In genomic region chr3:15314276-15314675, GRCh38 we compare ENCODE assay signal across 12 cellular contexts. TPM values are rescaled to one million over a fixed set of nuclear protein-coding genes. Genes with fewer than 3 reads are reported as not detected.
DNase-seq lines count a peak whose midpoint lies in the region; ATAC-seq and TF ChIP-seq lines count a peak whose summit lies in the region.
"Had no signal": no experiment of that assay in that cellular context is flagged by ENCODE, and none has a peak within 500 bp of the region (broad histone marks: within the 10 kb centered on the region; RNA-seq: fewer than 3 reads in every experiment).

No MANE protein-coding gene starts in this region.

- peaks cover 60 to 93% (median 79%) of the 10 kb centered on the region in 4 donors for H3K4me1 Mint-ChIP-seq in CD4-positive, alpha-beta memory T cell
- peaks cover 90% of the 10 kb centered on the region for H3K4me1 Mint-ChIP-seq in activated B cell treated with CpG ODN at 0.5 μM for 24 hours
- H3K4me1 Mint-ChIP-seq in stimulated activated naive B cell treated with anti-CD40 and anti-IgM and Interleukin-4, amounts not matched to agents 10 μg/mL and 1 μg/mL and 100 μg/mL, for 72 hours: peaks cover 41 to 65% of the 10 kb centered on the region in 2 donors

- H3K9me3 Mint-ChIP-seq in CD4-positive, alpha-beta memory T cell: no peaks in the 10 kb centered on the region
- no peaks in the 10 kb centered on the region for H3K9me3 Mint-ChIP-seq in activated B cell treated with CpG ODN at 0.5 μM for 24 hours
- no peaks in the 10 kb centered on the region for H3K9me3 Mint-ChIP-seq in stimulated activated naive B cell treated with anti-CD40 and anti-IgM and Interleukin-4, amounts not matched to agents 10 μg/mL and 1 μg/mL and 100 μg/mL, for 72 hours

- H3K4me2 ChIP-seq in mesenchymal stem cell (ENCODE audit: low read length, poor library complexity, severe bottlenecking): no peak overlapping the region

- no peak overlapping the region for H2BK120ac ChIP-seq in mesenchymal stem cell (ENCODE audit: low read depth, low read length)

- peaks cover 11 to 30% of the 10 kb centered on the region in 2 donors for H3K36me3 Mint-ChIP-seq in CD4-positive, alpha-beta memory T cell
- H3K36me3 Mint-ChIP-seq in activated B cell treated with CpG ODN at 0.5 μM for 24 hours (ENCODE audit: low read depth): peaks cover 35% of the 10 kb centered on the region
- peaks cover 0 to 3% of the 10 kb centered on the region in 2 donors for H3K36me3 Mint-ChIP-seq in stimulated activated naive B cell treated with anti-CD40 and anti-IgM and Interleukin-4, amounts not matched to agents 10 μg/mL and 1 μg/mL and 100 μg/mL, for 72 hours

- no peak for TF ChIP-seq CTCF in activated B cell treated with CpG ODN at 0.5 μM for 24 hours (IDR thresholded peaks at IDR 0.05)

- no peak overlapping the region for H4K91ac ChIP-seq in mesenchymal stem cell (ENCODE audit: low read length)

- no peak overlapping the region for H3K18ac ChIP-seq in mesenchymal stem cell (ENCODE audit: low read depth in 1 of 2, low read length in 2 of 2)

- H3K27me3 ChIP-seq in CD4-positive, alpha-beta memory T cell (ENCODE audit: insufficient read depth, low read length): no peaks in the 10 kb centered on the region
- no peaks in the 10 kb centered on the region for H3K27me3 ChIP-seq in mesenchymal stem cell (ENCODE audit: control insufficient read depth in 1 of 2, insufficient read depth in 1 of 2, low read length in 2 of 2)
- H3K27me3 ChIP-seq: stomach had no signal

- H2AK5ac ChIP-seq in mesenchymal stem cell (ENCODE audit: low read length, severe bottlenecking): no peak overlapping the region

- peaks cover 97% of the 10 kb centered on the region for H3K4me1 ChIP-seq in CD4-positive, alpha-beta memory T cell (ENCODE audit: insufficient read depth, low read length)
- H3K4me1 ChIP-seq in mesenchymal stem cell (ENCODE audit: control insufficient read depth, insufficient read depth, low read depth, low read length): peaks cover 1% of the 10 kb centered on the region

- CTCF ChIA-PET in CD4-positive, alpha-beta memory T cell (lab: Charles Lee; ENCODE audit: partially characterized antibody): interaction anchor here (1.0 to 1.2 kb wide), 2 partner anchors 10 to 46 kb away, joined by 3 read pairs; no protein-coding TSS in a partner anchor
- CTCF ChIA-PET in activated B cell treated with CpG ODN at 0.5 μM for 24 hours (lab: Charles Lee): no interaction called here

- no peaks in the 10 kb centered on the region for H3K27me3 Mint-ChIP-seq in CD4-positive, alpha-beta memory T cell
- H3K27me3 Mint-ChIP-seq in activated B cell treated with CpG ODN at 0.5 μM for 24 hours: no peaks in the 10 kb centered on the region
- H3K27me3 Mint-ChIP-seq in stimulated activated naive B cell treated with anti-CD40 and anti-IgM and Interleukin-4, amounts not matched to agents 10 μg/mL and 1 μg/mL and 100 μg/mL, for 72 hours: no peaks in the 10 kb centered on the region

- no peak overlapping the region for H3K4ac ChIP-seq in mesenchymal stem cell (ENCODE audit: low read depth in 1 of 2, low read length in 2 of 2)

- ATAC-seq in activated B cell treated with CpG ODN at 0.5 μM for 24 hours (ENCODE audit: low read depth): no peak
- no peak for ATAC-seq in stimulated activated naive B cell treated with anti-CD40 and anti-IgM and Interleukin-4, amounts not matched to agents 10 μg/mL and 1 μg/mL and 100 μg/mL, for 72 hours (replicated peaks)
- ATAC-seq in GM18907 (IDR thresholded peaks at IDR 0.05; ENCODE audit: unreplicated experiment): no peak
- no peak for ATAC-seq in HG03039 (IDR thresholded peaks at IDR 0.05; ENCODE audit: unreplicated experiment)

- no peak overlapping the region for H3K4me3 ChIP-seq in CD4-positive, alpha-beta memory T cell (ENCODE audit: low read length in 2 of 2)
- H3K4me3 ChIP-seq in mesenchymal stem cell (ENCODE audit: insufficient read depth in 1 of 2, low read depth in 1 of 2, low read length in 2 of 2): no peak overlapping the region
- H3K4me3 ChIP-seq: stomach had no signal

- no peak overlapping the region for H3K27ac ChIP-seq in CD4-positive, alpha-beta memory T cell (ENCODE audit: low read depth, low read length)
- no peak overlapping the region for H3K27ac ChIP-seq in mesenchymal stem cell (ENCODE audit: low read length, poor library complexity, severe bottlenecking)

- H4K8ac ChIP-seq in mesenchymal stem cell (ENCODE audit: low read length): no peak overlapping the region

- no peak overlapping the region for H3K14ac ChIP-seq in mesenchymal stem cell (ENCODE audit: low read length in 2 of 2)

- H3K9ac ChIP-seq in mesenchymal stem cell (ENCODE audit: low read length): peak overlapping the region; percentile 51

- intact Hi-C loops in CD4-positive, alpha-beta memory T cell (cut with micrococcal nuclease): no loop called here
- intact Hi-C loops in activated B cell treated with CpG ODN at 0.5 μM for 24 hours (cut with micrococcal nuclease): loop anchor here (1.0 kb wide), 1 partner anchor 14 kb away; no protein-coding TSS in a partner anchor

- H2BK12ac ChIP-seq in mesenchymal stem cell (ENCODE audit: low read length in 2 of 2): peak overlapping the region in 1 of 2 experiments; percentile 40

- H2AFZ ChIP-seq in mesenchymal stem cell (ENCODE audit: low read depth, low read length): no peak overlapping the region

- H2BK5ac ChIP-seq in mesenchymal stem cell (ENCODE audit: low read depth, low read length, poor library complexity, severe bottlenecking): no peak overlapping the region

- peak overlapping the region; percentile 32 to 89 (median 82) for H3K27ac Mint-ChIP-seq in CD4-positive, alpha-beta memory T cell
- H3K27ac Mint-ChIP-seq in activated B cell treated with CpG ODN at 0.5 μM for 24 hours: peak overlapping the region; percentile 87
- H3K27ac Mint-ChIP-seq in stimulated activated naive B cell treated with anti-CD40 and anti-IgM and Interleukin-4, amounts not matched to agents 10 μg/mL and 1 μg/mL and 100 μg/mL, for 72 hours: peak overlapping the region; percentile 34

- H3K4me3 Mint-ChIP-seq in CD4-positive, alpha-beta memory T cell: peak overlapping the region in 5 of 8 donors; percentile 12 to 71 (median 48)
- no peak overlapping the region for H3K4me3 Mint-ChIP-seq in activated B cell treated with CpG ODN at 0.5 μM for 24 hours
- H3K4me3 Mint-ChIP-seq in stimulated activated naive B cell treated with anti-CD40 and anti-IgM and Interleukin-4, amounts not matched to agents 10 μg/mL and 1 μg/mL and 100 μg/mL, for 72 hours: no peak overlapping the region

- H3K23ac ChIP-seq in mesenchymal stem cell (ENCODE audit: low read length in 2 of 2): no peak overlapping the region

- H3K79me1 ChIP-seq in mesenchymal stem cell (replicated peaks; ENCODE audit: low read length, poor library complexity, severe bottlenecking): peaks cover 4% of the 10 kb centered on the region

- no peak for DNase-seq in CD4-positive, alpha-beta memory T cell
- DNase-seq in activated B cell treated with CpG ODN at 0.5 μM for 24 hours (no peak), mesenchymal stem cell (no peak), DMS153 treated with DMSO at 0.1 percent for 48 hours (lab: John Stamatoyannopoulos, UW; ENCODE audit: unreplicated experiment) (no peak), NCI-H774 (lab: John Stamatoyannopoulos, UW) (no peak)
- no peak for DNase-seq in stimulated activated naive B cell treated with anti-CD40 and anti-IgM and Interleukin-4, amounts not matched to agents 10 μg/mL and 1 μg/mL and 100 μg/mL, for 72 hours
- DNase-seq: kidney glomerular epithelial cell, MM.1S, NCI-H2081 treated with DMSO at 0.1 percent for 48 hours, stomach had no signal

- H3K36me3 ChIP-seq in CD4-positive, alpha-beta memory T cell (ENCODE audit: insufficient read depth, low read length): peaks cover 3% of the 10 kb centered on the region
- peaks cover 0 to 19% of the 10 kb centered on the region in 2 experiments for H3K36me3 ChIP-seq in mesenchymal stem cell (ENCODE audit: control insufficient read depth in 1 of 2, insufficient read depth in 2 of 2, low read depth in 1 of 2, low read length in 2 of 2)
- H3K36me3 ChIP-seq: stomach had no signal

- H2BK15ac ChIP-seq in mesenchymal stem cell (ENCODE audit: low read depth, poor library complexity, severe bottlenecking): no peak overlapping the region

- H3K9me3 ChIP-seq in CD4-positive, alpha-beta memory T cell (ENCODE audit: control insufficient read depth in 1 of 2, low read length in 2 of 2): no peaks in the 10 kb centered on the region
- H3K9me3 ChIP-seq in mesenchymal stem cell (ENCODE audit: control insufficient read depth, low read length): no peaks in the 10 kb centered on the region
- H3K9me3 ChIP-seq: stomach had no signal

- POLR2A ChIA-PET in CD4-positive, alpha-beta memory T cell (lab: Charles Lee; ENCODE audit: partially characterized antibody): interaction anchor here (0.9 to 1.5 kb wide), 4 partner anchors 10 to 48 kb away, joined by 3 to 5 read pairs (median 4); partner anchors contain the start of gene SH3BP5
- POLR2A ChIA-PET in activated B cell treated with CpG ODN at 0.5 μM for 24 hours (lab: Charles Lee): interaction anchor here (0.6 to 0.7 kb wide), 3 partner anchors 37 to 213 kb away, joined by 3 to 5 read pairs (median 3); no protein-coding TSS in a partner anchor

- WGBS in mesenchymal stem cell: 95% methylated on average over 1 of the region's 1 CpG

RNA-seq across cellular contexts. Expression of gene SH3BP5, which starts 18.1 kb away (rescaled TPM):
- 10 to 100 TPM; 55.8 to 56.9 TPM for total RNA-seq in CD4-positive, alpha-beta memory T cell
- polyA plus RNA-seq in CD4-positive, alpha-beta memory T cell: 100 to 1,000 TPM in 1 of 2 donors, 10 to 100 TPM in 1; 48.2 to 118 TPM
- total RNA-seq in activated B cell treated with CpG ODN at 0.5 μM for 24 hours: 60.5 and 66.0 TPM in 2 replicates
- polyA plus RNA-seq in mesenchymal stem cell (2013, experiment 1 of 2): 8.4 TPM
- polyA plus RNA-seq in mesenchymal stem cell (2013, experiment 2 of 2): 8.4 TPM

Comparison
In these comparisons a context has a peak if more than half of its experiments do, and no peak if none do; other contexts are left out.
1. H3K27ac Mint-ChIP-seq: peak in every context shown above with its lines; median percentile 87 in activated B cell treated with CpG ODN at 0.5 μM for 24 hours; 82 in CD4-positive, alpha-beta memory T cell; 34 in stimulated activated naive B cell treated with anti-CD40 and anti-IgM and Interleukin-4, amounts not matched to agents 10 μg/mL and 1 μg/mL and 100 μg/mL, for 72 hours.
2. H3K4me3 Mint-ChIP-seq: peak in CD4-positive, alpha-beta memory T cell (5 of 8); none in activated B cell treated with CpG ODN at 0.5 μM for 24 hours (single experiment) and stimulated activated naive B cell treated with anti-CD40 and anti-IgM and Interleukin-4, amounts not matched to agents 10 μg/mL and 1 μg/mL and 100 μg/mL, for 72 hours (0 of 2).